In genomic region chr3:100981546-100981945, GRCh38 we compare ENCODE assay signal across 18 cellular contexts. TPM values are rescaled to one million over a fixed set of nuclear protein-coding genes. Genes with fewer than 3 reads are reported as not detected.
"Had no signal": no experiment of that assay in that cellular context is flagged by ENCODE, and none has a peak within 500 bp of the region (broad histone marks: within the 10 kb centered on the region; RNA-seq: fewer than 3 reads in every experiment).

No MANE protein-coding gene starts in this region.

- H3K27ac ChIP-seq: dorsolateral prefrontal cortex had no signal

- H3K27me3 ChIP-seq: dorsolateral prefrontal cortex had no signal

- FAIRE-seq: astrocyte, kidney, small intestine had no signal

- H3K27ac Mint-ChIP-seq: activated CD4-positive, alpha-beta T cell treated with anti-CD3 and anti-CD28 coated beads for 36 hours; natural killer cell treated with Interleukin-12 subunit alpha and Interleukin-12 subunit beta and Interleukin-15 and Interleukin-18, amount 100 ng/mL, for 72 hours; T-cell; WTC11 had no signal

- H3K4me3 ChIP-seq: dorsolateral prefrontal cortex had no signal

- H3K4me1 Mint-ChIP-seq: activated CD4-positive, alpha-beta T cell treated with anti-CD3 and anti-CD28 coated beads for 36 hours; activated naive CD4-positive, alpha-beta T cell treated with anti-CD3 and anti-CD28 coated beads, Interleukin-2, amount 50 U/mL, for 24 hours; stimulated activated naive CD8-positive, alpha-beta T cell treated with anti-CD3 and anti-CD28 coated beads, Interleukin-15, amount 100 ng/mL, for 72 hours; T-cell had no signal

- H3K27me3 Mint-ChIP-seq: natural killer cell treated with Interleukin-12 subunit alpha and Interleukin-12 subunit beta and Interleukin-15 and Interleukin-18, amount 100 ng/mL, for 72 hours; stimulated activated naive CD8-positive, alpha-beta T cell treated with anti-CD3 and anti-CD28 coated beads, Interleukin-15, amount 100 ng/mL, for 72 hours had no signal

- H3K36me3 Mint-ChIP-seq: activated naive CD4-positive, alpha-beta T cell treated with anti-CD3 and anti-CD28 coated beads, Interleukin-2, amount 50 U/mL, for 24 hours; natural killer cell treated with Interleukin-12 subunit alpha and Interleukin-12 subunit beta and Interleukin-15 and Interleukin-18, amount 100 ng/mL, for 72 hours; T-cell; WTC11 had no signal

- ATAC-seq: activated CD4-positive, alpha-beta T cell treated with anti-CD3 and anti-CD28 coated beads for 36 hours; natural killer cell treated with Interleukin-12 subunit alpha and Interleukin-12 subunit beta and Interleukin-15 and Interleukin-18, amount 100 ng/mL, for 72 hours; SK-N-SH treated with all-trans-retinoic acid at 6 μM for 48 hours; stimulated activated naive CD8-positive, alpha-beta T cell treated with anti-CD3 and anti-CD28 coated beads, Interleukin-15, amount 100 ng/mL, for 72 hours; T-cell; WTC11 had no signal

- H3K4me3 Mint-ChIP-seq: activated CD4-positive, alpha-beta T cell treated with anti-CD3 and anti-CD28 coated beads for 36 hours; activated naive CD4-positive, alpha-beta T cell treated with anti-CD3 and anti-CD28 coated beads, Interleukin-2, amount 50 U/mL, for 24 hours; natural killer cell treated with Interleukin-12 subunit alpha and Interleukin-12 subunit beta and Interleukin-15 and Interleukin-18, amount 100 ng/mL, for 72 hours; stimulated activated naive CD8-positive, alpha-beta T cell treated with anti-CD3 and anti-CD28 coated beads, Interleukin-15, amount 100 ng/mL, for 72 hours; T-cell; WTC11 had no signal

- H3K9me3 Mint-ChIP-seq: activated naive CD4-positive, alpha-beta T cell treated with anti-CD3 and anti-CD28 coated beads, Interleukin-2, amount 50 U/mL, for 24 hours; natural killer cell treated with Interleukin-12 subunit alpha and Interleukin-12 subunit beta and Interleukin-15 and Interleukin-18, amount 100 ng/mL, for 72 hours; stimulated activated naive CD8-positive, alpha-beta T cell treated with anti-CD3 and anti-CD28 coated beads, Interleukin-15, amount 100 ng/mL, for 72 hours; T-cell had no signal

- DNase-seq: activated CD4-positive, alpha-beta T cell treated with anti-CD3 and anti-CD28 coated beads for 36 hours; activated CD4-positive, alpha-beta T cell treated with anti-CD3 and anti-CD28 coated beads, Interleukin-2, amount 50 U/mL, for 48 hours; activated gamma-delta T cell; dorsolateral prefrontal cortex; foreskin melanocyte; head of caudate nucleus; kidney; nucleus accumbens; small intestine; stimulated activated CD4-positive, alpha-beta T cell treated with anti-CD3 and anti-CD28 coated beads, Interleukin-15, amount 100 ng/mL, for 24 hours; stimulated activated CD4-positive, alpha-beta T cell treated with anti-CD3 and anti-CD28 coated beads, Interleukin-4, amount 100 ng/mL, for 1 hour; stimulated activated naive CD8-positive, alpha-beta T cell treated with anti-CD3 and anti-CD28 coated beads, Interleukin-15, amount 100 ng/mL, for 72 hours; T-cell had no signal

RNA-seq across cellular contexts. Expression of gene ABI3BP, which starts 11.7 kb away (rescaled TPM):
- total RNA-seq: activated CD4-positive, alpha-beta T cell treated with anti-CD3 and anti-CD28 coated beads for 36 hours; natural killer cell treated with Interleukin-12 subunit alpha and Interleukin-12 subunit beta and Interleukin-15 and Interleukin-18, amount 100 ng/mL, for 72 hours had no signal
